Comparison of ENCODE assay signal across 20 cellular contexts in the genomic region with DNA sequence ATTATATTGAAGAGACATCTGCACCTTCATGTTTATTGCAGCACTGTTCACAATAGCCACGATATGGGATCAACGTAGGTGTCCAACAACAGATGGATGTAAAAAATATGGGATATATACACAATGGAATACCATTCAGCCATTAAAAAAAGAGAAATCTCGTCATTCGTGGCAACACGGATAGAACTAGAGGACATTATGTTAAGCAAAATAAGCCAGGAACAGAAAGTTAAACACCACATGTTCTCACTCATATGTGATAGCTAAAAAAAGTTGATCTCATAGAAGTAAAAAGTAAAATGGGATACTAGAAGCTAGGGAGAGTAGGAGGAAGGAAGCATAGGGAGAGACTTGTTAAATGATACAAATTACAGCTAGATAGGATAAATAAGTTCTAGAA.
A peak's percentile ranks its signal among the peaks of the same experiment; 100 is the strongest.
DNase-seq lines count a peak whose midpoint lies in the region; ATAC-seq and TF ChIP-seq lines count a peak whose summit lies in the region.
"Had no signal": no experiment of that assay in that cellular context is flagged by ENCODE, and none has a peak within 500 bp of the region (broad histone marks: within the 10 kb centered on the region; RNA-seq: fewer than 3 reads in every experiment).

No MANE protein-coding gene starts in this region.

- no peaks in the 10 kb centered on the region for H3K27me3 ChIP-seq in heart right ventricle
- no peaks in the 10 kb centered on the region for H3K27me3 ChIP-seq in esophagus muscularis mucosa
- no peaks in the 10 kb centered on the region for H3K27me3 ChIP-seq in ascending aorta
- H3K27me3 ChIP-seq in stomach = no peaks in the 10 kb centered on the region
- H3K27me3 ChIP-seq: BLaER1 had no signal

- TF ChIP-seq POLR2A in esophagus muscularis mucosa (IDR thresholded peaks at IDR 0.05; ENCODE audit: low read depth) = no peak
- no peak for TF ChIP-seq POLR2A in stomach (IDR thresholded peaks at IDR 0.05)

- H3K4me3 ChIP-seq in heart right ventricle = no peak overlapping the region
- H3K4me3 ChIP-seq in esophagus muscularis mucosa = no peak overlapping the region
- no peak overlapping the region for H3K4me3 ChIP-seq in ascending aorta
- H3K4me3 ChIP-seq in stomach = no peak overlapping the region
- H3K4me3 ChIP-seq: BLaER1, HAP-1 had no signal

- WGBS in heart right ventricle, 2 donors = 64 to 77% methylated on average over 5 of the region's 5 CpGs
- WGBS in esophagus muscularis mucosa = 30% methylated on average over 5 of the region's 5 CpGs
- 71 to 79% (median 74%) methylated on average over 5 of the region's 5 CpGs for WGBS in stomach, 5 donors

- TF ChIP-seq CTCF in heart right ventricle (IDR thresholded peaks at IDR 0.05) (no peak), esophagus muscularis mucosa (IDR thresholded peaks at IDR 0.05) (no peak), mesothelial cell of epicardium (IDR thresholded peaks at IDR 0.05; ENCODE audit: unreplicated experiment) (no peak), ascending aorta (IDR thresholded peaks at IDR 0.05) (no peak), stomach (IDR thresholded peaks at IDR 0.05) (no peak)

- TF ChIP-seq EP300 in esophagus muscularis mucosa (IDR thresholded peaks at IDR 0.05) (no peak), stomach (IDR thresholded peaks at IDR 0.05) (no peak)

- no peaks in the 10 kb centered on the region for H3K9me3 Mint-ChIP-seq in mesothelial cell of epicardium
- H3K9me3 Mint-ChIP-seq: CD4-positive, CD25-positive, alpha-beta regulatory T cell; CD8-positive, alpha-beta T cell; HFFc6 had no signal

- no peaks in the 10 kb centered on the region for H3K27me3 Mint-ChIP-seq in mesothelial cell of epicardium (ENCODE audit: low read depth)
- H3K27me3 Mint-ChIP-seq: B cell; CD4-positive, CD25-positive, alpha-beta regulatory T cell had no signal

- H3K36me3 ChIP-seq in heart right ventricle = no peaks in the 10 kb centered on the region
- no peaks in the 10 kb centered on the region for H3K36me3 ChIP-seq in esophagus muscularis mucosa
- no peaks in the 10 kb centered on the region for H3K36me3 ChIP-seq in ascending aorta
- H3K36me3 ChIP-seq in stomach = no peaks in the 10 kb centered on the region
- H3K36me3 ChIP-seq: HAP-1 had no signal

- DNase-seq in heart right ventricle (no peak), left cardiac atrium (no peak), esophagus muscularis mucosa (ENCODE audit: extremely low spot score) (no peak), mesothelial cell of epicardium (ENCODE audit: low spot score in 2 of 2, unreplicated experiment in 2 of 2) (no peak), superior temporal gyrus (ENCODE audit: extremely low spot score) (peak; percentile 63), ascending aorta (ENCODE audit: low spot score in 2 of 2) (no peak), stomach (no peak)
- DNase-seq: Caco-2; CD4-positive, CD25-positive, alpha-beta regulatory T cell; CD8-positive, alpha-beta T cell; DMS153; DND-41; GOT3; HFFc6 had no signal

- peak overlapping the region; percentile 3 for H3K27ac Mint-ChIP-seq in mesothelial cell of epicardium
- H3K27ac Mint-ChIP-seq: B cell; CD4-positive, CD25-positive, alpha-beta regulatory T cell; CD8-positive, alpha-beta T cell; HFFc6 had no signal

- H3K27ac ChIP-seq in heart right ventricle (peak overlapping the region in 6 of 10 donors; percentile 0 to 41 (median 19)), esophagus muscularis mucosa (replicated peaks in 1 of 4) (peak overlapping the region in 3 of 4 donors; percentile 7 to 35 (median 20)), ascending aorta (no peak overlapping the region), stomach (no peak overlapping the region)
- H3K27ac ChIP-seq: 22Rv1, BLaER1, C4-2B had no signal

- H3K4me1 Mint-ChIP-seq in mesothelial cell of epicardium = peaks cover 42% of the 10 kb centered on the region
- H3K4me1 Mint-ChIP-seq: CD4-positive, CD25-positive, alpha-beta regulatory T cell had no signal

- ATAC-seq in heart right ventricle = peak in 2 of 8 donors; percentile 45 to 73
- no peak for ATAC-seq in left cardiac atrium
- no peak for ATAC-seq in HG03442 (IDR thresholded peaks at IDR 0.05; ENCODE audit: unreplicated experiment)
- ATAC-seq: CD8-positive, alpha-beta T cell had no signal

- no peak overlapping the region for H3K4me3 Mint-ChIP-seq in mesothelial cell of epicardium
- H3K4me3 Mint-ChIP-seq: B cell; CD4-positive, CD25-positive, alpha-beta regulatory T cell; CD8-positive, alpha-beta T cell; HFFc6 had no signal

- intact Hi-C loops in heart right ventricle (cut with DNase I) (no loop called here), left cardiac atrium (cut with DNase I) (no loop called here), esophagus muscularis mucosa (cut with DNase I) (no loop called here), ascending aorta (cut with DNase I) (no loop called here), stomach (cut with DNase I; ENCODE audit: low total_unique reads) (no loop called here)

- H3K4me1 ChIP-seq in heart right ventricle (peaks cover 0 to 6% (median 0%) of the 10 kb centered on the region in 9 donors), esophagus muscularis mucosa (peaks cover 0 to 10% (median 3%) of the 10 kb centered on the region in 4 donors), ascending aorta (no peaks in the 10 kb centered on the region), stomach (no peaks in the 10 kb centered on the region)
- H3K4me1 ChIP-seq: Caco-2, HAP-1 had no signal

- H3K9me3 ChIP-seq in heart right ventricle (no peaks in the 10 kb centered on the region), esophagus muscularis mucosa (no peaks in the 10 kb centered on the region), ascending aorta (no peaks in the 10 kb centered on the region), stomach (no peaks in the 10 kb centered on the region)
- H3K9me3 ChIP-seq: BLaER1, Caco-2, HAP-1 had no signal

- H3K36me3 Mint-ChIP-seq in mesothelial cell of epicardium = no peaks in the 10 kb centered on the region
- H3K36me3 Mint-ChIP-seq: CD4-positive, CD25-positive, alpha-beta regulatory T cell had no signal

Comparison
In these comparisons a context has a peak if more than half of its experiments do, and no peak if none do; other contexts are left out.
1. H3K27ac ChIP-seq: peak in heart right ventricle (6 of 10) and esophagus muscularis mucosa (3 of 4); none in ascending aorta (0 of 2) and stomach (0 of 5).